ENCODE assay signal across 13 cellular contexts in genomic region chr12:128801879-128802391, GRCh38.
A peak's percentile ranks its signal among the peaks of the same experiment; 100 is the strongest.
DNase-seq lines count a peak whose midpoint lies in the region; ATAC-seq and TF ChIP-seq lines count a peak whose summit lies in the region.
"Had no signal": no experiment of that assay in that cellular context is flagged by ENCODE, and none has a peak within 500 bp of the region (broad histone marks: within the 10 kb centered on the region; RNA-seq: fewer than 3 reads in every experiment).

No MANE protein-coding gene starts in this region.

- H3K27me3 ChIP-seq in brain microvascular endothelial cell (replicated peaks), result no peaks in the 10 kb centered on the region
- H3K27me3 ChIP-seq: thyroid gland had no signal

- H3K27me3 Mint-ChIP-seq in stimulated activated naive CD8-positive, alpha-beta T cell treated with anti-CD3 and anti-CD28 coated beads, Interleukin-15, amount 100 ng/mL, for 72 hours, result no peaks in the 10 kb centered on the region

- H3K27ac Mint-ChIP-seq in stimulated activated naive CD8-positive, alpha-beta T cell treated with anti-CD3 and anti-CD28 coated beads, Interleukin-15, amount 100 ng/mL, for 72 hours, result no peak overlapping the region
- H3K27ac Mint-ChIP-seq: activated T-cell treated with anti-CD3 and anti-CD28 coated beads, Interleukin-2, amount 50 U/mL, for 72 hours had no signal

- H3K27ac ChIP-seq in brain microvascular endothelial cell, result peak overlapping the region; percentile 69
- H3K27ac ChIP-seq: thyroid gland had no signal

- no peak overlapping the region for H3K4me3 ChIP-seq in brain microvascular endothelial cell (ENCODE audit: low read depth, low read length)
- H3K4me3 ChIP-seq: thyroid gland had no signal

- H3K4me1 Mint-ChIP-seq in stimulated activated naive CD8-positive, alpha-beta T cell treated with anti-CD3 and anti-CD28 coated beads, Interleukin-15, amount 100 ng/mL, for 72 hours, result peaks cover 28% of the 10 kb centered on the region

- no peak for TF ChIP-seq CTCF in brain microvascular endothelial cell (IDR thresholded peaks at IDR 0.05; ENCODE audit: low read depth, low read length, missing control alignments)

- H3K4me3 Mint-ChIP-seq in stimulated activated naive CD8-positive, alpha-beta T cell treated with anti-CD3 and anti-CD28 coated beads, Interleukin-15, amount 100 ng/mL, for 72 hours, result no peak overlapping the region
- H3K4me3 Mint-ChIP-seq: activated T-cell treated with anti-CD3 and anti-CD28 coated beads, Interleukin-2, amount 50 U/mL, for 72 hours had no signal

- peaks cover 22% of the 10 kb centered on the region for H3K36me3 ChIP-seq in brain microvascular endothelial cell (replicated peaks)

- ATAC-seq in stimulated activated naive CD8-positive, alpha-beta T cell treated with anti-CD3 and anti-CD28 coated beads, Interleukin-15, Interleukin-2, amounts not matched to agents 100 U/mL and 50 U/mL, for 24 hours, result peak; percentile 77
- no peak for ATAC-seq in stimulated activated naive CD8-positive, alpha-beta T cell treated with anti-CD3 and anti-CD28 coated beads, Interleukin-15, amount 100 ng/mL, for 72 hours
- ATAC-seq in GM21737 (IDR thresholded peaks at IDR 0.05; ENCODE audit: unreplicated experiment) (no peak), HG03565 (IDR thresholded peaks at IDR 0.05; ENCODE audit: unreplicated experiment) (no peak), HG03135 (IDR thresholded peaks at IDR 0.05; ENCODE audit: unreplicated experiment) (no peak)
- ATAC-seq: activated T-cell treated with anti-CD3 and anti-CD28 coated beads, Interleukin-2, amount 50 U/mL, for 72 hours had no signal

- H3K9me3 Mint-ChIP-seq in stimulated activated naive CD8-positive, alpha-beta T cell treated with anti-CD3 and anti-CD28 coated beads, Interleukin-15, amount 100 ng/mL, for 72 hours, result no peaks in the 10 kb centered on the region
- H3K9me3 Mint-ChIP-seq: activated T-cell treated with anti-CD3 and anti-CD28 coated beads, Interleukin-2, amount 50 U/mL, for 72 hours had no signal

- in situ Hi-C loops in brain microvascular endothelial cell (cut with HindIII; ENCODE audit: low pct_ligation_motif_present, low sequenced_read_pairs), result no loop called here

- no peak for DNase-seq in stimulated activated naive CD8-positive, alpha-beta T cell treated with anti-CD3 and anti-CD28 coated beads, Interleukin-15, Interleukin-2, amounts not matched to agents 100 U/mL and 50 U/mL, for 24 hours
- DNase-seq in stimulated activated naive CD8-positive, alpha-beta T cell treated with anti-CD3 and anti-CD28 coated beads, Interleukin-15, amount 100 ng/mL, for 72 hours, result no peak
- DNase-seq in brain microvascular endothelial cell (no peak), kidney tubule cell (ENCODE audit: low spot score) (peak; percentile 64)
- DNase-seq in activated CD8-positive, alpha-beta memory T cell treated with anti-CD3 and anti-CD28 coated beads for 24 hours, result no peak
- DNase-seq: activated T-cell treated with anti-CD3 and anti-CD28 coated beads, Interleukin-2, amount 50 U/mL, for 72 hours; cortex of kidney; NCI-H1105 treated with DMSO at 0.1 percent for 48 hours; stimulated activated CD4-positive, alpha-beta T cell treated with anti-CD3 and anti-CD28 coated beads, Interleukin-4, amount 100 ng/mL, for 24 hours; thyroid gland had no signal
